Comparison of ENCODE assay signal across 1 cellular context in genomic region chr5:172686539-172687390, GRCh38.
TF ChIP-seq lines count a peak whose summit lies in the region.

No MANE protein-coding gene starts in this region.

TF ChIP-seq in K562, 482 proteins besides CTCF, POLR2A, EP300 and RAD21 (continued from another document):
- no peak for TF ChIP-seq FOXO4 (CRISPR knock-in tag; IDR thresholded peaks at IDR 0.05)
- no peak for TF ChIP-seq TCF3 (CRISPR knock-in tag; IDR thresholded peaks at IDR 0.05)
